Comparison of ENCODE assay signal across 19 cellular contexts in the genomic region with DNA sequence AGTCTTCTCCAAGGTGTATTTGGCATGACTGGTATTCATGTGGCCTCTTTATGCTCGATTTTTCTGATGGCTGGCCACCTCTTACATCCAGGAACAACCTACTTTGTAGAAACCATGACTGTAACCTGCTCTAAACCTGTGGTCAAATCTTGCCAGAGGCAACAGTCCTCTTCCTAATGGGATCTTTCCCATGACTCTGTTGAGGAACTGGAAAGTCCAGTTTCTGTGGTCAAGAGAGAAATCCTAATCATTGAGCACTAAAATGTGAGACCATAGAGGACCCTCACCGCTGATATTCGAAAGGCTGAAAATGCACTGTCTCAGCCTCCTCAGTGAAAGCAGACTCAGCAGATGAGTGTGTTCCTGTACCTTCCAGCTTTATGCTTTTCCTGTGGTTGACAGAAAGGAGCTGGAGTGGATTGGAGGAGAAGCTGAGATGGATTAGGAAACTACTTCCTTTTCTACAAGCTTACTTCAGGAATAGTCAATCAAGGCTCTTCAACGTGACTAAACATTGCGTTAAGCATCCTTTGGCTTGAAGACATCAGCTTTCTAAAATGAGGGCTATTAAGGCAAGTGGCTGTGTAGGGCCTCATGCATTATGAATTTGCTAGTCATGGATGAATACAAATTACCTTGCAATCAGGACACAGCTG.
A peak's percentile ranks its signal among the peaks of the same experiment; 100 is the strongest.
DNase-seq lines count a peak whose midpoint lies in the region; ATAC-seq, FAIRE-seq and TF ChIP-seq lines count a peak whose summit lies in the region.
"Had no signal": no experiment of that assay in that cellular context is flagged by ENCODE, and none has a peak within 500 bp of the region (broad histone marks: within the 10 kb centered on the region; RNA-seq: fewer than 3 reads in every experiment).

No MANE protein-coding gene starts in this region.

- H3K27me3 ChIP-seq in endothelial cell of umbilical vein (ENCODE audit: control insufficient read depth in 2 of 2, insufficient read depth in 2 of 2, low read length in 2 of 2) (no peaks in the 10 kb centered on the region), neural cell (ENCODE audit: insufficient read depth, low read depth, low read length) (no peaks in the 10 kb centered on the region)
- H3K27me3 ChIP-seq: BE2C, MG63 had no signal

- no peaks in the 10 kb centered on the region for H3K9me2 ChIP-seq in neural cell (ENCODE audit: insufficient read depth, low read length)

- peak; percentile 42 for FAIRE-seq in endothelial cell of umbilical vein (lab: Jason Lieb, UNC)
- FAIRE-seq: G401.6, GM12892, H1 had no signal

- no peak for TF ChIP-seq EP300 in neural cell (conservative IDR thresholded peaks at IDR 0.05; ENCODE audit: poor library complexity, severe bottlenecking)

- H3K36me3 ChIP-seq in endothelial cell of umbilical vein (ENCODE audit: control insufficient read depth in 2 of 2, extremely low read depth in 1 of 2, insufficient read depth in 2 of 2, low read length in 2 of 2) (no peaks in the 10 kb centered on the region), neural cell (ENCODE audit: insufficient read depth, low read length) (no peaks in the 10 kb centered on the region)
- H3K36me3 ChIP-seq: BE2C, MG63 had no signal

- no peaks in the 10 kb centered on the region for H4K20me1 ChIP-seq in endothelial cell of umbilical vein (replicated peaks; ENCODE audit: control insufficient read depth, extremely low read depth, insufficient read depth, low read length)
- H4K20me1 ChIP-seq in neural cell (ENCODE audit: insufficient read depth) = no peaks in the 10 kb centered on the region

- TF ChIP-seq POLR2A in endothelial cell of umbilical vein (IDR thresholded peaks at IDR 0.05; ENCODE audit: low read depth, low read length) = no peak

- no peak overlapping the region for H3K4me3 ChIP-seq in endothelial cell of umbilical vein (replicated peaks in 1 of 3; ENCODE audit: insufficient read depth in 1 of 3, low read depth in 1 of 3, low read length in 3 of 3)
- peak overlapping the region; percentile 15 for H3K4me3 ChIP-seq in neural cell (ENCODE audit: low read length)
- H3K4me3 ChIP-seq: MG63 had no signal

- no peak overlapping the region for H3K27ac ChIP-seq in endothelial cell of umbilical vein (ENCODE audit: insufficient read depth, low read depth, low read length)
- H3K27ac ChIP-seq in neural cell (ENCODE audit: low read length) = no peak overlapping the region

- H2AFZ ChIP-seq in endothelial cell of umbilical vein (ENCODE audit: low read depth, low read length) (no peak overlapping the region), neural cell (ENCODE audit: low read depth, low read length) (no peak overlapping the region)

- H3F3A ChIP-seq in neural cell (ENCODE audit: insufficient read depth, low read length, poor library complexity, severe bottlenecking) = no peaks in the 10 kb centered on the region

- no peaks in the 10 kb centered on the region for H3K79me2 ChIP-seq in endothelial cell of umbilical vein (ENCODE audit: control insufficient read depth, insufficient read depth, low read length)
- no peaks in the 10 kb centered on the region for H3K79me2 ChIP-seq in neural cell (replicated peaks; ENCODE audit: insufficient read depth, low read length)

- H3K4me2 ChIP-seq in endothelial cell of umbilical vein (ENCODE audit: insufficient read depth, low read length) = no peak overlapping the region
- peak overlapping the region; percentile 11 for H3K4me2 ChIP-seq in neural cell (ENCODE audit: low read length)

- DNase-seq in NCI-H748 (lab: John Stamatoyannopoulos, UW; ENCODE audit: unreplicated experiment) = peak; percentile 59
- DNase-seq in endothelial cell of umbilical vein (ENCODE audit: low read depth, low spot score) = no peak
- DNase-seq in anterior cingulate cortex (lab: John Stamatoyannopoulos, UW) = no peak
- DNase-seq in DMS153 (lab: John Stamatoyannopoulos, UW) = no peak
- DNase-seq in CD1c-positive myeloid dendritic cell (ENCODE audit: extremely low spot score) = no peak
- DNase-seq: BE2C; CD4-positive, CD25-positive, alpha-beta regulatory T cell; Karpas-422; MG63; NCI-H1417 treated with DMSO at 0.1 percent for 48 hours; NCI-H187 treated with DMSO at 0.1 percent for 48 hours; NCI-H69; Right ventricle myocardium superior had no signal

- dilution Hi-C loops in endothelial cell of umbilical vein (cut with MboI; ENCODE audit: extremely low pct_ligation_motif_present, low sequenced_read_pairs) = no loop called here

- no peak for TF ChIP-seq RAD21 in neural cell (conservative IDR thresholded peaks at IDR 0.05)

- H3K9me1 ChIP-seq in endothelial cell of umbilical vein (replicated peaks; ENCODE audit: control insufficient read depth, extremely low read depth, insufficient read depth, low read length) = no peaks in the 10 kb centered on the region

- CTCF ChIA-PET in endothelial cell of umbilical vein (lab: Charles Lee) = no interaction called here

- no peaks in the 10 kb centered on the region for H3K4me1 ChIP-seq in endothelial cell of umbilical vein (ENCODE audit: control insufficient read depth, extremely low read depth, insufficient read depth, low read length)
- H3K4me1 ChIP-seq: BE2C had no signal

- intact Hi-C loops in endothelial cell of umbilical vein (cut with micrococcal nuclease) = no loop called here

- H3K9ac ChIP-seq in endothelial cell of umbilical vein (replicated peaks; ENCODE audit: extremely low read depth, insufficient read depth, low read length) (no peak overlapping the region), neural cell (ENCODE audit: low read length) (no peak overlapping the region)

- no TSS peak for BruUV-seq in endothelial cell of umbilical vein (replicated peaks; lab: Mats Ljungman, UMichigan)

- POLR2A ChIA-PET in endothelial cell of umbilical vein (lab: Charles Lee) = no interaction called here

- H3K9me3 ChIP-seq in endothelial cell of umbilical vein (replicated peaks; ENCODE audit: control insufficient read depth, insufficient read depth, low read length) (no peaks in the 10 kb centered on the region), neural cell (ENCODE audit: low read length) (no peaks in the 10 kb centered on the region)
- H3K9me3 ChIP-seq: BE2C had no signal

- peak; percentile 22 for ATAC-seq in GM18868 (IDR thresholded peaks at IDR 0.05; ENCODE audit: unreplicated experiment)
- ATAC-seq in GM18519 (IDR thresholded peaks at IDR 0.05; ENCODE audit: low FRiP score, unreplicated experiment) = no peak

- TF ChIP-seq CTCF in endothelial cell of umbilical vein (IDR thresholded peaks at IDR 0.05; ENCODE audit: extremely low read depth in 1 of 2, insufficient read depth in 1 of 2, low read depth in 1 of 2, low read length in 2 of 2) (no peak), neural cell (IDR thresholded peaks at IDR 0.05; ENCODE audit: poor library complexity, severe bottlenecking) (no peak)

TF ChIP-seq in endothelial cell of umbilical vein, 7 proteins besides CTCF, POLR2A, EP300 and RAD21:
- TF ChIP-seq JUN (IDR thresholded peaks at IDR 0.05; ENCODE audit: borderline replicate concordance, insufficient read depth, insufficient read length, low read depth) (no peak), MYC (IDR thresholded peaks at IDR 0.05; ENCODE audit: low read depth, low read length) (no peak), GATA2 (IDR thresholded peaks at IDR 0.05; ENCODE audit: insufficient read depth, insufficient read length, low read depth, low read length) (no peak), EZH2 (IDR thresholded peaks at IDR 0.05; ENCODE audit: borderline replicate concordance, low read depth, low read length, severe bottlenecking) (no peak), POLR2AphosphoS5 (IDR thresholded peaks at IDR 0.05; ENCODE audit: insufficient read depth, low read depth, low read length) (no peak), FOS (IDR thresholded peaks at IDR 0.05; ENCODE audit: borderline replicate concordance, insufficient read depth, low read length) (no peak)
- TF ChIP-seq, protein P1, sequence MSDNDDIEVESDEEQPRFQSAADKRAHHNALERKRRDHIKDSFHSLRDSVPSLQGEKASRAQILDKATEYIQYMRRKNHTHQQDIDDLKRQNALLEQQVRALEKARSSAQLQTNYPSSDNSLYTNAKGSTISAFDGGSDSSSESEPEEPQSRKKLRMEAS (IDR thresholded peaks at IDR 0.05; ENCODE audit: insufficient read depth, insufficient read length) = no peak

TF ChIP-seq in neural cell, 6 proteins besides CTCF, POLR2A, EP300 and RAD21:
- TF ChIP-seq MXI1 (conservative IDR thresholded peaks at IDR 0.05; ENCODE audit: poor library complexity, severe bottlenecking) (no peak), SMC3 (conservative IDR thresholded peaks at IDR 0.05; ENCODE audit: poor library complexity) (no peak), TAF1 (IDR thresholded peaks at IDR 0.05; ENCODE audit: low read depth) (no peak), POLR2AphosphoS5 (IDR thresholded peaks at IDR 0.05) (no peak), EZH2 (IDR thresholded peaks at IDR 0.05; ENCODE audit: borderline replicate concordance, insufficient read depth, low read length, poor library complexity, severe bottlenecking) (no peak)
- TF ChIP-seq, protein P2, sequence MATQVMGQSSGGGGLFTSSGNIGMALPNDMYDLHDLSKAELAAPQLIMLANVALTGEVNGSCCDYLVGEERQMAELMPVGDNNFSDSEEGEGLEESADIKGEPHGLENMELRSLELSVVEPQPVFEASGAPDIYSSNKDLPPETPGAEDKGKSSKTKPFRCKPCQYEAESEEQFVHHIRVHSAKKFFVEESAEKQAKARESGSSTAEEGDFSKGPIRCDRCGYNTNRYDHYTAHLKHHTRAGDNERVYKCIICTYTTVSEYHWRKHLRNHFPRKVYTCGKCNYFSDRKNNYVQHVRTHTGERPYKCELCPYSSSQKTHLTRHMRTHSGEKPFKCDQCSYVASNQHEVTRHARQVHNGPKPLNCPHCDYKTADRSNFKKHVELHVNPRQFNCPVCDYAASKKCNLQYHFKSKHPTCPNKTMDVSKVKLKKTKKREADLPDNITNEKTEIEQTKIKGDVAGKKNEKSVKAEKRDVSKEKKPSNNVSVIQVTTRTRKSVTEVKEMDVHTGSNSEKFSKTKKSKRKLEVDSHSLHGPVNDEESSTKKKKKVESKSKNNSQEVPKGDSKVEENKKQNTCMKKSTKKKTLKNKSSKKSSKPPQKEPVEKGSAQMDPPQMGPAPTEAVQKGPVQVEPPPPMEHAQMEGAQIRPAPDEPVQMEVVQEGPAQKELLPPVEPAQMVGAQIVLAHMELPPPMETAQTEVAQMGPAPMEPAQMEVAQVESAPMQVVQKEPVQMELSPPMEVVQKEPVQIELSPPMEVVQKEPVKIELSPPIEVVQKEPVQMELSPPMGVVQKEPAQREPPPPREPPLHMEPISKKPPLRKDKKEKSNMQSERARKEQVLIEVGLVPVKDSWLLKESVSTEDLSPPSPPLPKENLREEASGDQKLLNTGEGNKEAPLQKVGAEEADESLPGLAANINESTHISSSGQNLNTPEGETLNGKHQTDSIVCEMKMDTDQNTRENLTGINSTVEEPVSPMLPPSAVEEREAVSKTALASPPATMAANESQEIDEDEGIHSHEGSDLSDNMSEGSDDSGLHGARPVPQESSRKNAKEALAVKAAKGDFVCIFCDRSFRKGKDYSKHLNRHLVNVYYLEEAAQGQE (IDR thresholded peaks at IDR 0.05; ENCODE audit: borderline replicate concordance) = no peak
